In genomic region chr12:123129651-123130050, GRCh38 we compare ENCODE assay signal across 20 cellular contexts.
"Had no signal": no experiment of that assay in that cellular context is flagged by ENCODE, and none has a peak within 500 bp of the region (broad histone marks: within the 10 kb centered on the region; RNA-seq: fewer than 3 reads in every experiment).

No MANE protein-coding gene starts in this region.

- ATAC-seq: activated CD8-positive, alpha-beta memory T cell treated with anti-CD3 and anti-CD28 coated beads, Interleukin-2, amount 10 ng/mL, durations not matched to agents 7 days and 5 days; activated T-helper 17 cell treated with anti-CD3 and anti-CD28 coated beads, Interleukin-2, amount 50 U/mL, for 72 hours; esophagus mucosa; gastroesophageal sphincter; heart left ventricle; left lung; psoas muscle; right lobe of liver; WTC11 had no signal

- H3K9me3 Mint-ChIP-seq: activated CD4-positive, alpha-beta memory T cell treated with anti-CD3 and anti-CD28 coated beads for 36 hours; activated T-helper 17 cell treated with anti-CD3 and anti-CD28 coated beads, Interleukin-2, amount 50 U/mL, for 72 hours; WTC11 had no signal

- H3K36me3 Mint-ChIP-seq: activated CD4-positive, alpha-beta memory T cell treated with anti-CD3 and anti-CD28 coated beads for 36 hours; activated CD8-positive, alpha-beta memory T cell treated with anti-CD3 and anti-CD28 coated beads, Interleukin-2, amount 10 ng/mL, durations not matched to agents 7 days and 5 days; type B pancreatic cell; WTC11 had no signal

- H3K27me3 Mint-ChIP-seq: activated CD4-positive, alpha-beta memory T cell treated with anti-CD3 and anti-CD28 coated beads for 36 hours; activated CD8-positive, alpha-beta memory T cell treated with anti-CD3 and anti-CD28 coated beads, Interleukin-2, amount 10 ng/mL, durations not matched to agents 7 days and 5 days; activated T-helper 17 cell treated with anti-CD3 and anti-CD28 coated beads, Interleukin-2, amount 50 U/mL, for 72 hours; type B pancreatic cell had no signal

- H3K27ac Mint-ChIP-seq: activated CD4-positive, alpha-beta memory T cell treated with anti-CD3 and anti-CD28 coated beads for 36 hours; activated CD8-positive, alpha-beta memory T cell treated with anti-CD3 and anti-CD28 coated beads, Interleukin-2, amount 10 ng/mL, durations not matched to agents 7 days and 5 days; activated T-helper 17 cell treated with anti-CD3 and anti-CD28 coated beads, Interleukin-2, amount 50 U/mL, for 72 hours; type B pancreatic cell; WTC11 had no signal

- H3K9me3 ChIP-seq: gastroesophageal sphincter, heart left ventricle, left lung, psoas muscle, right lobe of liver, stomach had no signal

- H3K27me3 ChIP-seq: gastroesophageal sphincter, heart left ventricle, left lung, right lobe of liver, stomach had no signal

- H3K4me3 ChIP-seq: gastroesophageal sphincter, heart left ventricle, left lung, psoas muscle, right lobe of liver, stomach had no signal

- DNase-seq: activated CD4-positive, alpha-beta memory T cell treated with anti-CD3 and anti-CD28 coated beads for 36 hours; activated CD4-positive, alpha-beta T cell treated with anti-CD3 and anti-CD28 coated beads for 4 hours; activated CD8-positive, alpha-beta memory T cell treated with anti-CD3 and anti-CD28 coated beads, Interleukin-2, amount 10 ng/mL, durations not matched to agents 7 days and 5 days; activated naive CD4-positive, alpha-beta T cell treated with Interleukin-2 at 50 U/mL for 16 hours; aorta; cerebellar nuclear complex; effector CD4-positive, alpha-beta T cell; heart left ventricle; left lung; psoas muscle; right lobe of liver; small intestine; stimulated activated CD4-positive, alpha-beta T cell treated with anti-CD3 and anti-CD28 coated beads, Interleukin-15, amount 100 ng/mL, for 24 hours; stimulated activated CD4-positive, alpha-beta T cell treated with anti-CD3 and anti-CD28 coated beads, Interleukin-4, amount 100 ng/mL, for 1 hour; stomach had no signal

- H3K27ac ChIP-seq: left lung, psoas muscle, right lobe of liver had no signal

- H3K36me3 ChIP-seq: gastroesophageal sphincter, heart left ventricle, left lung, right lobe of liver, stomach had no signal

- H3K4me3 Mint-ChIP-seq: activated CD4-positive, alpha-beta memory T cell treated with anti-CD3 and anti-CD28 coated beads for 36 hours; activated CD8-positive, alpha-beta memory T cell treated with anti-CD3 and anti-CD28 coated beads, Interleukin-2, amount 10 ng/mL, durations not matched to agents 7 days and 5 days; activated T-helper 17 cell treated with anti-CD3 and anti-CD28 coated beads, Interleukin-2, amount 50 U/mL, for 72 hours; type B pancreatic cell; WTC11 had no signal
